8 cellular contexts compared by ENCODE assay signal in the genomic region with DNA sequence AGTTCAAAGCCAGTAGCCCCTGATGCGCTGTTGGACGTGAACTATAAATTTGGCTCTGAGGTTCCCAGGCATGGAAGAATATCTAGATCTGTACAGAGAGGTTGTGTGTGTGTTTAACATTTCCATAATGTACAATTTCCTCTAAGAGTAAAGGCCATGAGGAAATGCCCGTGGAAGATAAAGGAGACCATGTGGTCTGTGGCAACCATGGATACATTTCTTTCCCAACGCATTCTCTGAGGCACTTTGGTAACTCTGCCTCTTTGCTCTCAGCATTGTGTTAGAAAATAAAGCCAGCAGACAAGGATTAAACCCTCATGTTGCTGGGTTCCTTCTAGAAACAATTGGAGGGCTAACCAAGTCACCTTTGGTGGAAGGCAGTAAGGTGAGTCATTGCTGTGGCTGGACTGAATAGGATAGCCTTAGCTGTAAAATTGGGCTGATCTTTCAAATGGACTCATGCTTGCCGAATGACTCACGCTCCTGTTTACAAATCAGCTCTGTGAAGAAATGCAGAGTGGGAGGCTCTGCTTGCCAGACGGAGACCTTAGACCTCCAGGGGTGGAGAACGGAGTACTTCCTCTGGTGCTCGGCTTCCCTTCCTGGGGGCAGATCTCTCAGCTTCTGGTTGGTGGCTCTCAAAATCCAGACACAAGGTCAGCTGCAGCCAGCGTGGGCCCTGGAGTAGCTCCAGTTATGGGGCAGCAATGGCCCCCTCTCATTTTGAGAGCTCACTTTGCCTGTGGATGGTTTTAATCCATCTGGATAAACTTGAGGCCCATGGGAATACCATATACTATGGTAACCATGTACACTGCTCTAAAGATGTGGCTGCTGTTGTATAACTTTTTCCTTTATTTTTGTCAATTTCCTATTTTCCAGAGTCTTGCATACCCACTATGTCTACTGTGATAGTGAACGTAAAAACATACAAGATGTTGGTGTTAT.
A peak's percentile ranks its signal among the peaks of the same experiment; 100 is the strongest.
DNase-seq lines count a peak whose midpoint lies in the region; ATAC-seq and TF ChIP-seq lines count a peak whose summit lies in the region.

No MANE protein-coding gene starts in this region.

- peak; percentile 79 to 82 for DNase-seq in SJCRH30
- DNase-seq in fibroblast of the aortic adventitia (ENCODE audit: low read depth), result peak; percentile 100
- DNase-seq in psoas muscle, result peak in 1 of 2 donors; percentile 60
- no peak for DNase-seq in inferior parietal cortex (ENCODE audit: extremely low spot score)
- DNase-seq in NCI-H446 (lab: John Stamatoyannopoulos, UW), result no peak
- no peak for DNase-seq in cortex of kidney (lab: John Stamatoyannopoulos, UW)
- no peak for DNase-seq in SHP77 treated with DMSO at 0.1 percent for 48 hours (lab: John Stamatoyannopoulos, UW)

- peaks cover 19% of the 10 kb centered on the region for H3K4me1 ChIP-seq in ES-I3 (ENCODE audit: insufficient read depth, low read length)
- peaks cover 16% of the 10 kb centered on the region for H3K4me1 ChIP-seq in SJCRH30
- H3K4me1 ChIP-seq in psoas muscle, result no peaks in the 10 kb centered on the region

- H3K27me3 ChIP-seq in SJCRH30 (no peaks in the 10 kb centered on the region), psoas muscle (ENCODE audit: insufficient read depth in 3 of 3, low read length in 2 of 3) (no peaks in the 10 kb centered on the region)

- no peak for TF ChIP-seq CTCF in fibroblast of the aortic adventitia (IDR thresholded peaks at IDR 0.05; ENCODE audit: insufficient read depth, low read length)
- no peak for TF ChIP-seq CTCF in psoas muscle (IDR thresholded peaks at IDR 0.05)

- 0 out of 2 replicates have a peak overlapping the region, but pooled peaks have one; percentile 0 for H3K9ac ChIP-seq in ES-I3 (ENCODE audit: low read depth, low read length)

- 70 to 83% (median 73%) methylated on average over 11 of the region's 11 CpGs for WGBS in psoas muscle, 3 donors

- ATAC-seq in psoas muscle, result peak; percentile 69 to 86 (median 77)

- H3K36me3 ChIP-seq in ES-I3 (ENCODE audit: insufficient read depth, low read length) (no peaks in the 10 kb centered on the region; the same call in 1 of the 2 replicates), SJCRH30 (peaks cover 7% of the 10 kb centered on the region), psoas muscle (ENCODE audit: insufficient read depth in 1 of 2, low read depth in 1 of 2) (no peaks in the 10 kb centered on the region)

- H3K4me3 ChIP-seq in SJCRH30 (no peak overlapping the region), fibroblast of the aortic adventitia (ENCODE audit: low read depth, low read length) (no peak overlapping the region), psoas muscle (no peak overlapping the region)

- no peaks in the 10 kb centered on the region for H3K9me3 ChIP-seq in ES-I3 (ENCODE audit: control insufficient read depth, insufficient read depth, low read length)
- no peaks in the 10 kb centered on the region for H3K9me3 ChIP-seq in SJCRH30 (replicated peaks)
- H3K9me3 ChIP-seq in psoas muscle, result no peaks in the 10 kb centered on the region

- intact Hi-C loops in psoas muscle (cut with DNase I), result no loop called here

- H3K27ac ChIP-seq in SJCRH30 (peak overlapping the region; percentile 46), psoas muscle (peak overlapping the region; percentile 33)

Comparison
In these comparisons a context has a peak if more than half of its experiments do, and no peak if none do; other contexts are left out.
1. DNase-seq: peak in SJCRH30 (2 of 2) and fibroblast of the aortic adventitia (single experiment); none in inferior parietal cortex (single experiment), NCI-H446 (0 of 2), cortex of kidney (single experiment) and SHP77 treated with DMSO at 0.1 percent for 48 hours (single experiment).